Comparison of ENCODE assay signal across 18 cellular contexts in genomic region chr20:24166127-24166389, GRCh38.
"Had no signal": no experiment of that assay in that cellular context is flagged by ENCODE, and none has a peak within 500 bp of the region (broad histone marks: within the 10 kb centered on the region; RNA-seq: fewer than 3 reads in every experiment).

No MANE protein-coding gene starts in this region.

- H3K36me3 ChIP-seq: esophagus squamous epithelium, gastroesophageal sphincter, left ventricle myocardium inferior, neutrophil, tibial artery, upper lobe of left lung, vagina had no signal

- H3K9me3 ChIP-seq: esophagus squamous epithelium, gastroesophageal sphincter, neutrophil, tibial artery, upper lobe of left lung, vagina had no signal

- H3K27ac ChIP-seq: esophagus squamous epithelium, gastroesophageal sphincter, left ventricle myocardium inferior, neutrophil, tibial artery, upper lobe of left lung, vagina had no signal

- H3K4me1 ChIP-seq: gastroesophageal sphincter, left ventricle myocardium inferior, upper lobe of left lung, vagina had no signal

- H3K27me3 ChIP-seq: esophagus squamous epithelium, gastroesophageal sphincter, neutrophil, tibial artery, upper lobe of left lung, vagina had no signal

- H3K4me3 ChIP-seq: esophagus squamous epithelium, gastroesophageal sphincter, left ventricle myocardium inferior, lung, tibial artery, upper lobe of left lung, vagina had no signal

- ATAC-seq: effector memory CD8-positive, alpha-beta T cell; gastroesophageal sphincter; stimulated activated naive CD8-positive, alpha-beta T cell treated with anti-CD3 and anti-CD28 coated beads, Interleukin-15, Interleukin-2, amounts not matched to agents 100 U/mL and 50 U/mL, for 24 hours had no signal

- DNase-seq: effector memory CD8-positive, alpha-beta T cell; esophagus squamous epithelium; foreskin fibroblast; glutamatergic neuron; immature natural killer cell; left ventricle myocardium inferior; mesenchymal stem cell; naive B cell; small intestine; stimulated activated CD4-positive, alpha-beta T cell treated with anti-CD3 and anti-CD28 coated beads, Interleukin-2, amount 100 ng/mL, for 48 hours; stimulated activated CD8-positive, alpha-beta memory T cell treated with anti-CD3 and anti-CD28 coated beads, Interleukin-4, amount 100 ng/mL, for 48 hours; stimulated activated naive CD8-positive, alpha-beta T cell treated with anti-CD3 and anti-CD28 coated beads, Interleukin-15, Interleukin-2, amounts not matched to agents 100 U/mL and 50 U/mL, for 24 hours; tibial artery; upper lobe of left lung had no signal
